In genomic region chr22:25153961-25154685, GRCh38 we compare ENCODE assay signal across 8 cellular contexts. TPM values are rescaled to one million over a fixed set of nuclear protein-coding genes. Genes with fewer than 3 reads are reported as not detected.
DNase-seq lines count a peak whose midpoint lies in the region; ATAC-seq and TF ChIP-seq lines count a peak whose summit lies in the region.

No MANE protein-coding gene starts in this region.

- H3K36me3 ChIP-seq in ectodermal cell (ENCODE audit: control insufficient read depth, insufficient read depth, low read length) (no peaks in the 10 kb centered on the region), lower lobe of right lung (no peaks in the 10 kb centered on the region), upper lobe of right lung (no peaks in the 10 kb centered on the region)

- H3K9me3 Mint-ChIP-seq in stimulated activated naive CD8-positive, alpha-beta T cell treated with anti-CD3 and anti-CD28 coated beads, Interleukin-15, amount 100 ng/mL, for 72 hours, result no peaks in the 10 kb centered on the region

- no peaks in the 10 kb centered on the region for H3K27me3 ChIP-seq in ectodermal cell (ENCODE audit: control insufficient read depth, insufficient read depth, low read length, poor library complexity, severe bottlenecking)
- H3K27me3 ChIP-seq in lower lobe of right lung (ENCODE audit: low read depth), result no peaks in the 10 kb centered on the region
- H3K27me3 ChIP-seq in upper lobe of right lung, result no peaks in the 10 kb centered on the region

- intact Hi-C loops in lower lobe of right lung (cut with DNase I) (no loop called here), upper lobe of right lung (cut with DNase I) (no loop called here)

- WGBS in ectodermal cell, 2 experiments, result 82% methylated on average over 8 of the region's 8 CpGs

- no peaks in the 10 kb centered on the region for H3K27me3 Mint-ChIP-seq in stimulated activated naive CD8-positive, alpha-beta T cell treated with anti-CD3 and anti-CD28 coated beads, Interleukin-15, amount 100 ng/mL, for 72 hours

- H3K9me3 ChIP-seq in ectodermal cell (ENCODE audit: control insufficient read depth, low read length) (no peaks in the 10 kb centered on the region), lower lobe of right lung (no peaks in the 10 kb centered on the region), upper lobe of right lung (no peaks in the 10 kb centered on the region)

- TF ChIP-seq CTCF in lower lobe of right lung (IDR thresholded peaks at IDR 0.05) (no peak), upper lobe of right lung (IDR thresholded peaks at IDR 0.05) (no peak)

- no peak overlapping the region for H3K4me3 Mint-ChIP-seq in stimulated activated naive CD8-positive, alpha-beta T cell treated with anti-CD3 and anti-CD28 coated beads, Interleukin-15, amount 100 ng/mL, for 72 hours

- peak overlapping the region in 1 of 2 donors; percentile 16 for H3K27ac Mint-ChIP-seq in stimulated activated naive CD8-positive, alpha-beta T cell treated with anti-CD3 and anti-CD28 coated beads, Interleukin-15, amount 100 ng/mL, for 72 hours

- ATAC-seq in lower lobe of right lung (peak; percentile 94 to 96), upper lobe of right lung (peak; percentile 95), HG02623 (IDR thresholded peaks at IDR 0.05; ENCODE audit: unreplicated experiment) (no peak)
- no peak for ATAC-seq in stimulated activated naive CD8-positive, alpha-beta T cell treated with anti-CD3 and anti-CD28 coated beads, Interleukin-15, amount 100 ng/mL, for 72 hours

- no peaks in the 10 kb centered on the region for H3K4me1 Mint-ChIP-seq in stimulated activated naive CD8-positive, alpha-beta T cell treated with anti-CD3 and anti-CD28 coated beads, Interleukin-15, amount 100 ng/mL, for 72 hours

- peak overlapping the region; percentile 40 for H3K27ac ChIP-seq in ectodermal cell (ENCODE audit: insufficient read depth, low read depth, low read length, poor library complexity, severe bottlenecking)
- peak overlapping the region; percentile 66 for H3K27ac ChIP-seq in lower lobe of right lung
- peak overlapping the region; percentile 52 for H3K27ac ChIP-seq in upper lobe of right lung

- H3K4me3 ChIP-seq in ectodermal cell (ENCODE audit: insufficient read depth, low read depth, low read length) (no peak overlapping the region), lower lobe of right lung (no peak overlapping the region), upper lobe of right lung (no peak overlapping the region)

- DNase-seq in NCI-H2196 (lab: John Stamatoyannopoulos, UW; ENCODE audit: unreplicated experiment) (peak; percentile 41), NCI-H2196 treated with DMSO at 0.1 percent for 48 hours (lab: John Stamatoyannopoulos, UW; ENCODE audit: unreplicated experiment) (no peak), lower lobe of right lung (peak; percentile 81), upper lobe of right lung (peak; percentile 78)
- DNase-seq in activated CD4-positive, alpha-beta T cell treated with anti-CD3 and anti-CD28 coated beads, Interleukin-2, amount 50 U/mL, for 48 hours, result no peak
- no peak for DNase-seq in stimulated activated naive CD8-positive, alpha-beta T cell treated with anti-CD3 and anti-CD28 coated beads, Interleukin-15, amount 100 ng/mL, for 72 hours

- H3K4me1 ChIP-seq in ectodermal cell (ENCODE audit: control insufficient read depth, insufficient read depth, low read length) (peaks cover 9% of the 10 kb centered on the region), lower lobe of right lung (peaks cover 19% of the 10 kb centered on the region), upper lobe of right lung (peaks cover 19% of the 10 kb centered on the region)

RNA-seq across cellular contexts. Expression of gene CRYBB3, which starts 45.5 kb away (rescaled TPM):
- not detected for polyA plus RNA-seq in ectodermal cell (2013, experiment 1 of 4)
- not detected for polyA plus RNA-seq in ectodermal cell (2013, experiment 2 of 4)
- polyA plus RNA-seq in ectodermal cell (2013, experiment 3 of 4), result not detected
- not detected for polyA plus RNA-seq in ectodermal cell (2013, experiment 4 of 4)
- total RNA-seq in lower lobe of right lung (0.74 TPM), upper lobe of right lung (0.72 TPM)

Comparison
In these comparisons a context has a peak if more than half of its experiments do, and no peak if none do; other contexts are left out.
1. DNase-seq: peak in NCI-H2196 (single experiment), lower lobe of right lung (single experiment) and upper lobe of right lung (single experiment); none in NCI-H2196 treated with DMSO at 0.1 percent for 48 hours (single experiment), activated CD4-positive, alpha-beta T cell treated with anti-CD3 and anti-CD28 coated beads, Interleukin-2, amount 50 U/mL, for 48 hours (0 of 2) and stimulated activated naive CD8-positive, alpha-beta T cell treated with anti-CD3 and anti-CD28 coated beads, Interleukin-15, amount 100 ng/mL, for 72 hours (0 of 2).
2. ATAC-seq: peak in lower lobe of right lung (2 of 2) and upper lobe of right lung (single experiment); none in HG02623 (single experiment) and stimulated activated naive CD8-positive, alpha-beta T cell treated with anti-CD3 and anti-CD28 coated beads, Interleukin-15, amount 100 ng/mL, for 72 hours (single experiment).
3. Peak in every context shown above with its lines, with median percentiles within 50 percentile points of each other: H3K27ac ChIP-seq.